In the genomic region with DNA sequence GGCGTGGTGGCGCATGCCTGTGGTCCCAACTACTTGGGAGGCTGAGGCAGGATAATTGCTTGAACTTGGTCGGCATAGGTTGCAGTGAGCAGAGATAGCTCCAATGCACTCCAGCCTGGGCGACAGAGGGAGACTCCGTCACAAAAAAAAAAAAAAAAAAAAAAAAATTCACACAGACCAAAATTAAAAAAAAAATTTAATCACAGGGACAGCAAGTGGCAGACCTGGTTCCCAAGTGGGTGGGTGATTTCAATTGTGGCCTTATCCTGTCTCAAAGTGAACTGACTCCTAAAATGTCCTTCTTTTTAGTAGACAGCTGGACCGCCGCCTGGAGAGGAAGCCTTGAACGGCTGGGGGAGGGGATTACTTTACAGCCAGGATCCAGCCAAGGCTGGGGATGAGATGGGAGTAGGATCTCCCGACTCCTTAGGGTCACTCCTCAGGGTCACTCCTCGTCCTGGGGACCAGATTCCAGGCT, we compare ENCODE assay signal across 9 cellular contexts. TPM values are rescaled to one million over a fixed set of nuclear protein-coding genes. Genes with fewer than 3 reads are reported as not detected.
A peak's percentile ranks its signal among the peaks of the same experiment; 100 is the strongest.
DNase-seq lines count a peak whose midpoint lies in the region; ATAC-seq, FAIRE-seq and TF ChIP-seq lines count a peak whose summit lies in the region.
"Had no signal": no experiment of that assay in that cellular context is flagged by ENCODE, and none has a peak within 500 bp of the region (broad histone marks: within the 10 kb centered on the region; RNA-seq: fewer than 3 reads in every experiment).

No MANE protein-coding gene starts in this region.

- H3K9me2 ChIP-seq in HCT116 (ENCODE audit: insufficient read depth): no peaks in the 10 kb centered on the region

- no peaks in the 10 kb centered on the region for H3K9me3 Mint-ChIP-seq in astrocyte (ENCODE audit: unreplicated experiment)

- DNase-seq in A673 (ENCODE audit: low spot score) (no peak), HCT116 (ENCODE audit: low read depth, low spot score) (no peak), astrocyte (ENCODE audit: low read depth) (no peak), OCI-M1 (lab: John Stamatoyannopoulos, UW) (no peak), NCI-H146 (lab: John Stamatoyannopoulos, UW) (no peak), omental fat pad (ENCODE audit: low spot score) (no peak), UCSD-AML1 (lab: John Stamatoyannopoulos, UW; ENCODE audit: unreplicated experiment) (no peak)
- DNase-seq: activated CD4-positive, alpha-beta T cell treated with anti-CD3 and anti-CD28 coated beads for 1 hour had no signal

- no peak overlapping the region for H3K27ac ChIP-seq in A673 (ENCODE audit: low read depth, low read length, poor library complexity, severe bottlenecking)
- H3K27ac ChIP-seq in HCT116 (ENCODE audit: low read depth, low read length): peak overlapping the region; percentile 44; the same call in 1 of the 2 replicates
- no peak overlapping the region for H3K27ac ChIP-seq in astrocyte (ENCODE audit: low read depth, low read length)

- H3K4me1 ChIP-seq in A673 (ENCODE audit: insufficient read depth, low read length, poor library complexity, severe bottlenecking): peaks cover 11% of the 10 kb centered on the region
- H3K4me1 ChIP-seq in HCT116 (ENCODE audit: control insufficient read depth in 1 of 2, insufficient read depth in 2 of 2, low read length in 2 of 2): peaks cover 40 to 53% of the 10 kb centered on the region in 2 experiments
- H3K4me1 ChIP-seq in astrocyte (ENCODE audit: insufficient read depth, low read length): peaks cover 13% of the 10 kb centered on the region
- H3K4me1 ChIP-seq in mononuclear cell (ENCODE audit: insufficient read depth, low read length): peaks cover 49% of the 10 kb centered on the region

- H3K79me2 ChIP-seq in HCT116 (ENCODE audit: insufficient read depth, low read length): peaks cover 16% of the 10 kb centered on the region
- H3K79me2 ChIP-seq in astrocyte (ENCODE audit: insufficient read depth, low read length): no peaks in the 10 kb centered on the region

- H3K4me3 ChIP-seq in A673 (ENCODE audit: low read depth, low read length, poor library complexity, severe bottlenecking) (peak overlapping the region; percentile 60), HCT116 (replicated peaks in 1 of 2; ENCODE audit: low read depth in 1 of 2, low read length in 2 of 2) (no peak overlapping the region), astrocyte (ENCODE audit: insufficient read depth, low read depth, low read length) (peak overlapping the region; percentile 6), mononuclear cell (ENCODE audit: low read length) (peak overlapping the region; percentile 43)

- no peak for FAIRE-seq in astrocyte (lab: Jason Lieb, UNC)

- H3K27me3 ChIP-seq in A673 (replicated peaks; ENCODE audit: insufficient read depth, low read depth, low read length, poor library complexity): no peaks in the 10 kb centered on the region
- H3K27me3 ChIP-seq in HCT116 (ENCODE audit: insufficient read depth, low read length): no peaks in the 10 kb centered on the region
- peaks cover 35% of the 10 kb centered on the region for H3K27me3 ChIP-seq in astrocyte (ENCODE audit: insufficient read depth, low read length)
- H3K27me3 ChIP-seq in mononuclear cell (ENCODE audit: insufficient read depth, low read length): peaks cover 21% of the 10 kb centered on the region

- TF ChIP-seq RAD21 in HCT116 (IDR thresholded peaks at IDR 0.05; ENCODE audit: low read depth): no peak

- BruUV-seq in A673 (replicated peaks; lab: Mats Ljungman, UMichigan) (no TSS peak), HCT116 (replicated peaks; lab: Mats Ljungman, UMichigan) (no TSS peak)

- no peak for TF ChIP-seq CTCF in A673 (conservative IDR thresholded peaks at IDR 0.05; ENCODE audit: low read depth, low read length)
- TF ChIP-seq CTCF in HCT116 (IDR thresholded peaks at IDR 0.05 in 2 of 3, conservative IDR thresholded peaks at IDR 0.05 in 1 of 3; ENCODE audit: borderline replicate concordance in 1 of 3, insufficient read depth in 1 of 3, low read depth in 2 of 3, low read length in 2 of 3): no peak
- no peak for TF ChIP-seq CTCF in astrocyte (IDR thresholded peaks at IDR 0.05; ENCODE audit: insufficient read depth, low read depth, low read length)
- no peak for TF ChIP-seq CTCF in omental fat pad (IDR thresholded peaks at IDR 0.05)

- CTCF ChIA-PET in A673 (lab: Charles Lee) (interaction anchor here (0.6 kb wide), 1 partner anchor 249 kb away, joined by 7 read pairs; no protein-coding TSS in a partner anchor), HCT116 (lab: Charles Lee) (no interaction called here)

- H3K4me2 ChIP-seq in HCT116 (ENCODE audit: low read length) (peak overlapping the region; percentile 49), astrocyte (ENCODE audit: low read length) (peak overlapping the region; percentile 73)

- H3K36me3 Mint-ChIP-seq in astrocyte (ENCODE audit: low read depth, unreplicated experiment): peaks cover 6% of the 10 kb centered on the region

- H4K20me1 ChIP-seq in HCT116 (ENCODE audit: insufficient read depth) (no peaks in the 10 kb centered on the region), astrocyte (ENCODE audit: insufficient read depth, low read length) (peaks cover 9% of the 10 kb centered on the region)

- intact Hi-C loops in A673 (cut with micrococcal nuclease; ENCODE audit: unreplicated experiment) (no loop called here), HCT116 (cut with micrococcal nuclease) (no loop called here)

- H3K4me1 Mint-ChIP-seq in astrocyte (ENCODE audit: low read depth, unreplicated experiment): peaks cover 5% of the 10 kb centered on the region

- H3K4me3 Mint-ChIP-seq in astrocyte (ENCODE audit: unreplicated experiment): peak overlapping the region; percentile 54

- H3K27me3 Mint-ChIP-seq in astrocyte (ENCODE audit: low read depth, unreplicated experiment): peaks cover 47% of the 10 kb centered on the region

- RAD21 ChIA-PET in HCT116 (lab: Charles Lee; ENCODE audit: low non-redundant PET in 1 of 2, low total read pairs in 2 of 2, uncharacterized antibody in 2 of 2, unreplicated experiment in 2 of 2): no interaction called here

- H3K36me3 ChIP-seq in A673 (ENCODE audit: insufficient read depth, low read length, poor library complexity, severe bottlenecking) (no peaks in the 10 kb centered on the region), HCT116 (ENCODE audit: control insufficient read depth in 1 of 2, insufficient read depth in 2 of 2, low read length in 2 of 2) (peaks cover 0 to under 1% of the 10 kb centered on the region in 2 experiments; a peak in 1 of 4 replicates), astrocyte (ENCODE audit: insufficient read depth, low read length) (peaks cover 4% of the 10 kb centered on the region)

- H3K9ac ChIP-seq in HCT116 (ENCODE audit: low read length) (no peak overlapping the region), astrocyte (ENCODE audit: low read length) (no peak overlapping the region)

- H3K27ac Mint-ChIP-seq in astrocyte (ENCODE audit: unreplicated experiment): no peak overlapping the region

- POLR2A ChIA-PET in A673 (lab: Charles Lee; ENCODE audit: low non-redundant PET) (no interaction called here), HCT116 (lab: Charles Lee) (interaction anchor here (0.8 kb wide), 1 partner anchor 33 kb away, joined by 3 read pairs; no protein-coding TSS in a partner anchor)

- TF ChIP-seq POLR2A in HCT116 (IDR thresholded peaks at IDR 0.05; ENCODE audit: borderline replicate concordance, extremely low read depth, insufficient read depth, insufficient read length): no peak

- H3K9me3 ChIP-seq in A673 (ENCODE audit: low read depth, low read length, poor library complexity, severe bottlenecking): no peaks in the 10 kb centered on the region
- no peaks in the 10 kb centered on the region for H3K9me3 ChIP-seq in HCT116 (ENCODE audit: control insufficient read depth in 1 of 2, insufficient read depth in 1 of 2, low read depth in 1 of 2, low read length in 2 of 2)
- H3K9me3 ChIP-seq in astrocyte (ENCODE audit: insufficient read depth, low read depth, low read length): no peaks in the 10 kb centered on the region
- H3K9me3 ChIP-seq in mononuclear cell (ENCODE audit: low read depth, low read length): no peaks in the 10 kb centered on the region

- H2AFZ ChIP-seq in HCT116 (ENCODE audit: low read depth, low read length, poor library complexity, severe bottlenecking) (no peak overlapping the region), astrocyte (ENCODE audit: low read depth, low read length) (no peak overlapping the region)

- ATAC-seq in HCT116: no peak
- ATAC-seq in omental fat pad (ENCODE audit: low FRiP score): no peak

TF ChIP-seq in HCT116, 20 proteins besides CTCF, POLR2A, EP300 and RAD21:
- TF ChIP-seq JUND (IDR thresholded peaks at IDR 0.05): no peak
- TF ChIP-seq CEBPB (IDR thresholded peaks at IDR 0.05; ENCODE audit: low read depth): no peak
- TF ChIP-seq ELF1 (IDR thresholded peaks at IDR 0.05; ENCODE audit: borderline replicate concordance, low read depth): no peak
- no peak for TF ChIP-seq TCF7L2 (IDR thresholded peaks at IDR 0.05; ENCODE audit: borderline replicate concordance, extremely low read depth, insufficient read depth, insufficient read length)
- TF ChIP-seq SRF (IDR thresholded peaks at IDR 0.05; ENCODE audit: low read depth): no peak

RNA-seq across cellular contexts. Expression of a gene that starts 1.6 kb away (rescaled TPM):
- total RNA-seq in A673 (2021): 4.0 and 4.5 TPM in 2 replicates
- 35.3 TPM for total RNA-seq in HCT116 (2021; ENCODE audit: unreplicated experiment)
- 20.4 and 22.5 TPM in 2 replicates for polyA plus RNA-seq in HCT116 (2012)
- 0.14 TPM in 1 of 2 replicates, not detected in the other for total RNA-seq in astrocyte
- total RNA-seq in mononuclear cell: 2.1 TPM
- 1 to 10 TPM in 1 of 4 donors, under 1 TPM in 3; 0.63 to 1.7 (median 0.79) TPM for total RNA-seq in omental fat pad

RNA-seq across cellular contexts. Expression of a gene that starts 30.7 kb away (rescaled TPM):
- total RNA-seq in A673 (2021) (79.6 and 84.3 TPM in 2 replicates), HCT116 (2021; ENCODE audit: unreplicated experiment) (91.9 TPM), astrocyte (41.3 and 45.2 TPM in 2 replicates), mononuclear cell (28.1 TPM), omental fat pad (10 to 100 TPM; 31.2 to 57.2 (median 33.1) TPM)
- polyA plus RNA-seq in HCT116 (2012): 72.1 and 82.4 TPM in 2 replicates

Comparison
In these comparisons a context has a peak if more than half of its experiments do, and no peak if none do; other contexts are left out.
1. H3K4me3 ChIP-seq: peak in A673 (single experiment), astrocyte (single experiment) and mononuclear cell (single experiment); none in HCT116 (0 of 2).